ENCODE assay signal across 8 cellular contexts in genomic region chr12:6452245-6452731, GRCh38. TPM values are rescaled to one million over a fixed set of nuclear protein-coding genes. Genes with fewer than 3 reads are reported as not detected.
DNase-seq lines count a peak whose midpoint lies in the region; ATAC-seq and TF ChIP-seq lines count a peak whose summit lies in the region.

No MANE protein-coding gene starts in this region.

- DNase-seq in NCI-H146 (lab: John Stamatoyannopoulos, UW) (peak; percentile 77), cardiac fibroblast (ENCODE audit: low read depth in 2 of 2) (peak in 1 of 2 donors; percentile 8), left lung (peak in 1 of 2 donors; percentile 61), stomach (peak; percentile 50), GM10248 (ENCODE audit: extremely low spot score) (no peak), T-helper 9 cell (no peak)

- H3K4me3 ChIP-seq in cardiac fibroblast (replicated peaks in 1 of 2; ENCODE audit: low read depth in 2 of 2, low read length in 2 of 2) = peak overlapping the region; percentile 60 to 65
- H3K4me3 ChIP-seq in left lung = peak overlapping the region; percentile 64 to 75
- H3K4me3 ChIP-seq in stomach = peak overlapping the region; percentile 62 to 73 (median 66)

- TF ChIP-seq POLR2A in stomach (IDR thresholded peaks at IDR 0.05) = no peak

- ATAC-seq in GM19023 (IDR thresholded peaks at IDR 0.05; ENCODE audit: unreplicated experiment) (peak; percentile 7), left lung (peak; percentile 47), HG02623 (IDR thresholded peaks at IDR 0.05; ENCODE audit: unreplicated experiment) (no peak)

- intact Hi-C loops in left lung (cut with DNase I) = loop anchor here in 1 of 2 donors (10.0 kb wide), 1 partner anchor 127 kb away; no protein-coding TSS in a partner anchor
- intact Hi-C loops in stomach (cut with DNase I; ENCODE audit: low total_unique reads) = no loop called here

- H3K4me1 ChIP-seq in left lung (peaks cover 7 to 26% of the 10 kb centered on the region in 2 donors), stomach (peaks cover 20 to 49% (median 39%) of the 10 kb centered on the region in 4 donors)

- H3K36me3 ChIP-seq in left lung = peaks cover 0 to 45% of the 10 kb centered on the region in 2 donors
- peaks cover 21 to 49% (median 45%) of the 10 kb centered on the region in 4 donors for H3K36me3 ChIP-seq in stomach

- WGBS in stomach, 5 donors = 3 to 4% (median 4%) methylated on average over 7 of the region's 7 CpGs

- no peak for TF ChIP-seq EP300 in stomach (IDR thresholded peaks at IDR 0.05)

- no peaks in the 10 kb centered on the region for H3K27me3 ChIP-seq in left lung
- no peaks in the 10 kb centered on the region for H3K27me3 ChIP-seq in stomach

- H3K27ac ChIP-seq in left lung = peak overlapping the region; percentile 96 to 98
- peak overlapping the region; percentile 89 to 98 (median 97) for H3K27ac ChIP-seq in stomach

- TF ChIP-seq CTCF in cardiac fibroblast (IDR thresholded peaks at IDR 0.05; ENCODE audit: low read depth, low read length) (no peak), left lung (IDR thresholded peaks at IDR 0.05) (no peak), stomach (IDR thresholded peaks at IDR 0.05) (no peak), GM10248 (IDR thresholded peaks at IDR 0.05; ENCODE audit: control extremely low read depth, extremely low read depth, low read depth, missing control alignments) (no peak)

- H3K9me3 ChIP-seq in left lung (no peaks in the 10 kb centered on the region), stomach (no peaks in the 10 kb centered on the region)

- CTCF ChIA-PET in GM10248 (lab: Yijun Ruan, JAX) = interaction anchor here (1.2 to 12.1 kb wide), 8 partner anchors 9 to 105 kb away, joined by 3 to 91 read pairs (median 5); partner anchors contain the start of gene VAMP1

- POLR2A ChIA-PET in GM10248 (lab: Yijun Ruan, JAX) = interaction anchor here (0.6 to 3.2 kb wide), 8 partner anchors 9 to 415 kb away, joined by 3 to 28 read pairs (median 4); partner anchors contain the start of genes GAPDH, TPI1 and VAMP1

RNA-seq across cellular contexts. Expression of gene TAPBPL, which starts 0.4 kb away (rescaled TPM):
- 10 to 100 TPM; 18.2 to 33.8 TPM for total RNA-seq in left lung
- 100 to 1,000 TPM in 1 of 5 donors, 10 to 100 TPM in 4; 15.2 to 115 (median 40.0) TPM for total RNA-seq in stomach
- 10 to 100 TPM; 13.0 to 15.3 (median 15.1) TPM for polyA plus RNA-seq in stomach

RNA-seq across cellular contexts. Expression of gene CD27, which starts 7.5 kb away (rescaled TPM):
- total RNA-seq in left lung (1 to 10 TPM; 1.4 to 1.6 TPM), stomach (1 to 10 TPM in 1 of 5 donors, under 1 TPM in 1, not detected in 3; 0.92 to 8.7 TPM)
- polyA plus RNA-seq in stomach = 1 to 10 TPM; 1.7 to 5.8 (median 3.2) TPM

RNA-seq across cellular contexts. Expression of gene VAMP1, which starts 18.2 kb away (rescaled TPM):
- 1 to 10 TPM; 6.3 to 9.4 TPM for total RNA-seq in left lung
- total RNA-seq in stomach = 10 to 100 TPM in 2 of 5 donors, 1 to 10 TPM in 3; 1.2 to 16.5 (median 4.8) TPM
- polyA plus RNA-seq in stomach = 1 to 10 TPM in 2 of 3 donors, not detected in 1; 2.6 to 8.9 TPM

RNA-seq across cellular contexts. Expression of gene MRPL51, which starts 40.8 kb away (rescaled TPM):
- total RNA-seq in left lung (100 to 1,000 TPM; 135 to 141 TPM), stomach (100 to 1,000 TPM in 1 of 5 donors, 10 to 100 TPM in 4; 26.8 to 146 (median 50.7) TPM)
- 100 to 1,000 TPM; 108 to 143 (median 128) TPM for polyA plus RNA-seq in stomach

RNA-seq across cellular contexts. Expression of gene NCAPD2, which starts 41.6 kb away (rescaled TPM):
- total RNA-seq in left lung = 10 to 100 TPM; 23.1 to 29.4 TPM
- 100 to 1,000 TPM in 1 of 5 donors, 10 to 100 TPM in 4; 15.4 to 105 (median 17.9) TPM for total RNA-seq in stomach
- 10 to 100 TPM in 1 of 3 donors, 1 to 10 TPM in 2; 8.3 to 18.3 (median 9.7) TPM for polyA plus RNA-seq in stomach

Comparison
In these comparisons a context has a peak if more than half of its experiments do, and no peak if none do; other contexts are left out.
1. DNase-seq: peak in NCI-H146 (single experiment) and stomach (single experiment); none in GM10248 (single experiment) and T-helper 9 cell (single experiment).
2. Peak in every context shown above with its lines, with median percentiles within 50 percentile points of each other: H3K4me3 ChIP-seq.